1 cellular context compared by ENCODE assay signal in genomic region chr11:113876798-113877672, GRCh38.
TF ChIP-seq lines count a peak whose summit lies in the region.

No MANE protein-coding gene starts in this region.

TF ChIP-seq in GM12878, 131 proteins besides CTCF, POLR2A, EP300 and RAD21:
- TF ChIP-seq SMC3 (IDR thresholded peaks at IDR 0.05; ENCODE audit: borderline replicate concordance, low read length) (no peak), NRF1 (conservative IDR thresholded peaks at IDR 0.05; ENCODE audit: low read depth, low read length) (no peak), CEBPZ (IDR thresholded peaks at IDR 0.05; ENCODE audit: low read depth, low read length) (no peak), KAT2A (conservative IDR thresholded peaks at IDR 0.05; ENCODE audit: control insufficient read depth, low read depth, low read length) (no peak), NR2C1 (IDR thresholded peaks at IDR 0.05) (no peak), BACH1 (IDR thresholded peaks at IDR 0.05; ENCODE audit: borderline replicate concordance) (no peak), ETV6 (conservative IDR thresholded peaks at IDR 0.05 in 1 of 2, IDR thresholded peaks at IDR 0.05 in 1 of 2; ENCODE audit: borderline replicate concordance in 1 of 2, low read depth in 1 of 2) (no peak), HDAC2 (IDR thresholded peaks at IDR 0.05) (no peak), IKZF1 (conservative IDR thresholded peaks at IDR 0.05) (no peak), PML (IDR thresholded peaks at IDR 0.05; ENCODE audit: low read length) (no peak), HCFC1 (IDR thresholded peaks at IDR 0.05; ENCODE audit: low read length) (no peak), PKNOX1 (IDR thresholded peaks at IDR 0.05) (no peak), CEBPB (IDR thresholded peaks at IDR 0.05; ENCODE audit: borderline replicate concordance in 1 of 2, low read depth in 2 of 2, low read length in 2 of 2) (no peak)
